6 cellular contexts compared by ENCODE assay signal in the genomic region with DNA sequence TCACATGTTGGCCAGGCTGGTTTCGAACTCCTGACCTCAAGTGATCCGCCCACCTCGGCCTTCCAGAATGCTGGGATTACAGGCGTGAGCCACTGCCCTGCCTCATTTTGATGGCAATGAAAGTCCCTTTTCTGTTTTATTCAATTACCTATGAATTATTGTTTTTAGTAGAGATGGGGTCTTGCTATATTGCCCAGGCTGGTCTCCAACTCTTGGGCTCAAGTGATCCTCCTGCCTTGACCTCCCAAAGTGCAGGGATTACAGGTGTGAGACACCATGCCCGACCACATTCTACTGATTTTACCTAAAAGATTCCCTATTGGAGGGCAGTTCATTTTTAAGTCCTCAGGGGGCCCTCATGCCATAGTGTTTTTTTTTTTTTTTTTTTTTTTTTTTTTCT. TPM values are rescaled to one million over a fixed set of nuclear protein-coding genes. Genes with fewer than 3 reads are reported as not detected.
"Had no signal": no experiment of that assay in that cellular context is flagged by ENCODE, and none has a peak within 500 bp of the region (broad histone marks: within the 10 kb centered on the region; RNA-seq: fewer than 3 reads in every experiment).

No MANE protein-coding gene starts in this region.

RNA-seq across cellular contexts. Expression of gene CLEC17A, which starts 40.9 kb away (rescaled TPM):
- total RNA-seq: HT1080, LHCN-M2, MCF 10A, PC-3, Right ventricle myocardium superior had no signal
- polyA plus RNA-seq: SK-N-SH had no signal
